ENCODE assay signal across 18 cellular contexts in genomic region chr5:8396756-8397155, GRCh38.
"Had no signal": no experiment of that assay in that cellular context is flagged by ENCODE, and none has a peak within 500 bp of the region (broad histone marks: within the 10 kb centered on the region; RNA-seq: fewer than 3 reads in every experiment).

No MANE protein-coding gene starts in this region.

- H3K9me3 ChIP-seq: breast epithelium, thyroid gland had no signal

- H3K4me3 ChIP-seq: breast epithelium, dorsolateral prefrontal cortex, thyroid gland had no signal

- DNase-seq: activated B cell treated with CpG ODN at 0.5 μM for 24 hours; activated CD4-positive, alpha-beta T cell treated with anti-CD3 and anti-CD28 coated beads, Interleukin-2, amount 10 ng/mL, durations not matched to agents 7 days and 5 days; activated CD8-positive, alpha-beta memory T cell treated with anti-CD3 and anti-CD28 coated beads for 24 hours; activated naive CD8-positive, alpha-beta T cell treated with anti-CD3 and anti-CD28 coated beads, Interleukin-2, amount 10 ng/mL, durations not matched to agents 7 days and 5 days; dorsolateral prefrontal cortex; endodermal cell; erythroblast; hippocampal formation; kidney glomerular epithelial cell; mesendoderm; occipital lobe; right cardiac atrium; stimulated activated CD4-positive, alpha-beta T cell treated with anti-CD3 and anti-CD28 coated beads, Interleukin-12 subunit alpha, Interleukin-12 subunit beta, amount 100 ng/mL, for 4 hours; stimulated activated CD4-positive, alpha-beta T cell treated with anti-CD3 and anti-CD28 coated beads, Interleukin-2, amount 100 ng/mL, for 24 hours; T-helper 17 cell; thyroid gland had no signal

- H3K4me1 ChIP-seq: breast epithelium had no signal

- ATAC-seq: right cardiac atrium; stimulated activated memory B cell treated with anti-CD40 and anti-IgM and Interleukin-4, amounts not matched to agents 10 μg/mL and 1 μg/mL and 100 μg/mL, for 72 hours; T-helper 17 cell had no signal

- H3K36me3 ChIP-seq: breast epithelium, thyroid gland had no signal

- H3K27me3 ChIP-seq: breast epithelium, dorsolateral prefrontal cortex, thyroid gland had no signal

- H3K27ac ChIP-seq: breast epithelium, dorsolateral prefrontal cortex, thyroid gland had no signal
